11 cellular contexts compared by ENCODE assay signal in genomic region chr20:52410182-52410647, GRCh38.
DNase-seq lines count a peak whose midpoint lies in the region; ATAC-seq and TF ChIP-seq lines count a peak whose summit lies in the region.
"Had no signal": no experiment of that assay in that cellular context is flagged by ENCODE, and none has a peak within 500 bp of the region (broad histone marks: within the 10 kb centered on the region; RNA-seq: fewer than 3 reads in every experiment).

No MANE protein-coding gene starts in this region.

- no peaks in the 10 kb centered on the region for H3K27me3 Mint-ChIP-seq in activated T-helper 2 cell treated with anti-CD3 and anti-CD28 coated beads, Interferon-gamma antibody, Interleukin-2, Interleukin-4, amounts not matched to agents 10 μg/mL and 5 μg/mL and 100 μg/mL, durations not matched to agents 14 hours and 24 hours and 36 hours (ENCODE audit: low read depth)
- H3K27me3 Mint-ChIP-seq in mesothelial cell of epicardium (ENCODE audit: low read depth), result peaks cover 2% of the 10 kb centered on the region
- H3K27me3 Mint-ChIP-seq in Caco-2 (ENCODE audit: insufficient read depth, unreplicated experiment), result peaks cover 11% of the 10 kb centered on the region

- peak overlapping the region; percentile 71 for H3K27ac Mint-ChIP-seq in activated T-helper 2 cell treated with anti-CD3 and anti-CD28 coated beads, Interferon-gamma antibody, Interleukin-2, Interleukin-4, amounts not matched to agents 10 μg/mL and 5 μg/mL and 100 μg/mL, durations not matched to agents 14 hours and 24 hours and 36 hours
- H3K27ac Mint-ChIP-seq in mesothelial cell of epicardium (peak overlapping the region; percentile 92), Caco-2 (ENCODE audit: unreplicated experiment) (no peak overlapping the region)

- peaks cover 7% of the 10 kb centered on the region; the same call in 1 of the 2 replicates for H3K9me3 ChIP-seq in Caco-2
- H3K9me3 ChIP-seq: BLaER1, HAP-1, pancreas had no signal

- H3K4me3 Mint-ChIP-seq in activated T-helper 2 cell treated with anti-CD3 and anti-CD28 coated beads, Interferon-gamma antibody, Interleukin-2, Interleukin-4, amounts not matched to agents 10 μg/mL and 5 μg/mL and 100 μg/mL, durations not matched to agents 14 hours and 24 hours and 36 hours (ENCODE audit: low read depth), result peak overlapping the region; percentile 30
- H3K4me3 Mint-ChIP-seq in mesothelial cell of epicardium (no peak overlapping the region), Caco-2 (ENCODE audit: unreplicated experiment) (no peak overlapping the region)

- H3K36me3 ChIP-seq in Caco-2 (ENCODE audit: control insufficient read depth, insufficient read depth, low read length), result no peaks in the 10 kb centered on the region
- H3K36me3 ChIP-seq: BLaER1, HAP-1, pancreas had no signal

- DNase-seq in A172 (ENCODE audit: low spot score) (peak; percentile 85), OCI-M1 (lab: John Stamatoyannopoulos, UW) (peak; percentile 54), mesothelial cell of epicardium (ENCODE audit: low spot score in 2 of 2, unreplicated experiment in 2 of 2) (peak; percentile 22 to 71), cortex of kidney (lab: John Stamatoyannopoulos, UW) (no peak), DMS 273 treated with DMSO at 0.1 percent for 48 hours (lab: John Stamatoyannopoulos, UW) (no peak), Caco-2 (no peak)
- peak; percentile 32 for DNase-seq in activated T-helper 2 cell treated with anti-CD3 and anti-CD28 coated beads, Interferon-gamma antibody, Interleukin-2, Interleukin-4, amounts not matched to agents 10 μg/mL and 5 μg/mL and 100 μg/mL, durations not matched to agents 14 hours and 24 hours and 36 hours (ENCODE audit: low spot score)
- DNase-seq: pancreas had no signal

- no peaks in the 10 kb centered on the region for H3K36me3 Mint-ChIP-seq in activated T-helper 2 cell treated with anti-CD3 and anti-CD28 coated beads, Interferon-gamma antibody, Interleukin-2, Interleukin-4, amounts not matched to agents 10 μg/mL and 5 μg/mL and 100 μg/mL, durations not matched to agents 14 hours and 24 hours and 36 hours (ENCODE audit: low read depth)
- H3K36me3 Mint-ChIP-seq in mesothelial cell of epicardium (no peaks in the 10 kb centered on the region), Caco-2 (ENCODE audit: insufficient read depth, unreplicated experiment) (no peaks in the 10 kb centered on the region)

- H3K9me3 Mint-ChIP-seq in activated T-helper 2 cell treated with anti-CD3 and anti-CD28 coated beads, Interferon-gamma antibody, Interleukin-2, Interleukin-4, amounts not matched to agents 10 μg/mL and 5 μg/mL and 100 μg/mL, durations not matched to agents 14 hours and 24 hours and 36 hours, result peaks cover 10% of the 10 kb centered on the region
- H3K9me3 Mint-ChIP-seq in mesothelial cell of epicardium (peaks cover 10% of the 10 kb centered on the region), Caco-2 (ENCODE audit: unreplicated experiment) (peaks cover 12% of the 10 kb centered on the region)

- no peaks in the 10 kb centered on the region for H3K4me1 ChIP-seq in Caco-2
- H3K4me1 ChIP-seq: HAP-1, pancreas had no signal

- TF ChIP-seq CTCF in mesothelial cell of epicardium (IDR thresholded peaks at IDR 0.05; ENCODE audit: unreplicated experiment) (no peak), Caco-2 (IDR thresholded peaks at IDR 0.05; ENCODE audit: insufficient read depth in 1 of 2, low read depth in 1 of 2, low read length in 1 of 2, severe bottlenecking in 1 of 2, unreplicated experiment in 1 of 2) (no peak)

- CTCF ChIA-PET in Caco-2 (lab: Charles Lee), result interaction anchor here (2.0 kb wide), 1 partner anchor 97 kb away, joined by 9 read pairs; no protein-coding TSS in a partner anchor

- H3K27me3 ChIP-seq in Caco-2 (replicated peaks; ENCODE audit: control insufficient read depth, insufficient read depth, low read length), result no peaks in the 10 kb centered on the region
- H3K27me3 ChIP-seq: BLaER1, pancreas had no signal

- intact Hi-C loops in activated T-helper 2 cell treated with anti-CD3 and anti-CD28 coated beads, Interferon-gamma antibody, Interleukin-2, Interleukin-4, amounts not matched to agents 10 μg/mL and 5 μg/mL and 100 μg/mL, durations not matched to agents 14 hours and 24 hours and 36 hours (cut with micrococcal nuclease), result no loop called here
- intact Hi-C loops in Caco-2 (cut with micrococcal nuclease; ENCODE audit: unreplicated experiment), result no loop called here

- H3K4me3 ChIP-seq in Caco-2 (ENCODE audit: low read depth, low read length), result no peak overlapping the region
- H3K4me3 ChIP-seq: BLaER1, HAP-1, pancreas had no signal

- H3K4me1 Mint-ChIP-seq in activated T-helper 2 cell treated with anti-CD3 and anti-CD28 coated beads, Interferon-gamma antibody, Interleukin-2, Interleukin-4, amounts not matched to agents 10 μg/mL and 5 μg/mL and 100 μg/mL, durations not matched to agents 14 hours and 24 hours and 36 hours (ENCODE audit: low read depth), result peaks cover 31% of the 10 kb centered on the region
- H3K4me1 Mint-ChIP-seq in mesothelial cell of epicardium, result peaks cover 21% of the 10 kb centered on the region
- no peaks in the 10 kb centered on the region for H3K4me1 Mint-ChIP-seq in Caco-2 (ENCODE audit: low read depth, unreplicated experiment)

- no TSS peak for BruUV-seq in Caco-2 (replicated peaks; lab: Mats Ljungman, UMichigan)

- POLR2A ChIA-PET in Caco-2 (lab: Charles Lee), result no interaction called here

- no peak for ATAC-seq in HG03378 (IDR thresholded peaks at IDR 0.05; ENCODE audit: unreplicated experiment)

Comparison
In these comparisons a context has a peak if more than half of its experiments do, and no peak if none do; other contexts are left out.
1. DNase-seq: peak in A172 (single experiment), OCI-M1 (single experiment), activated T-helper 2 cell treated with anti-CD3 and anti-CD28 coated beads, Interferon-gamma antibody, Interleukin-2, Interleukin-4, amounts not matched to agents 10 μg/mL and 5 μg/mL and 100 μg/mL, durations not matched to agents 14 hours and 24 hours and 36 hours (single experiment) and mesothelial cell of epicardium (2 of 2); none in cortex of kidney (single experiment), DMS 273 treated with DMSO at 0.1 percent for 48 hours (single experiment) and Caco-2 (0 of 2).